In the genomic region with DNA sequence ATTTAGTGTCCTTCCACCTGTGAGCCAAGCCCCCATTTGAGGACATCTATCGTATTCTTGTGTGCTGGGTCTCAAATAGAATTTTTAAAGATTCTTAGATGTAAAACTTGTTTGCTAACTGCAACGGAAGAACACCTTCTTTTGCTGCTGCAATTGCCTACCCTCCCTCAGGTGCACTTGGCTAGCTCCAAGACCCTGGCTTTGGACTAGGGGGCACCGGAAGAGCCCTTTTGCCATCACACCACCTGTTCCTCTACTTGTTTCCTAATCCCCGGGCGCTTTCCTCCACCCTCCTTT, we compare ENCODE assay signal across 8 cellular contexts. TPM values are rescaled to one million over a fixed set of nuclear protein-coding genes. Genes with fewer than 3 reads are reported as not detected.
A peak's percentile ranks its signal among the peaks of the same experiment; 100 is the strongest.
DNase-seq lines count a peak whose midpoint lies in the region; ATAC-seq and TF ChIP-seq lines count a peak whose summit lies in the region.

No MANE protein-coding gene starts in this region.

- CTCF ChIA-PET in CD8-positive, alpha-beta memory T cell (lab: Charles Lee): interaction anchor here (0.6 to 3.0 kb wide), 8 partner anchors 9 to 394 kb away, joined by 3 to 15 read pairs (median 4); a partner anchor contains a TSS

- peak overlapping the region; percentile 89 to 98 (median 97) for H3K4me3 Mint-ChIP-seq in CD8-positive, alpha-beta memory T cell
- H3K4me3 Mint-ChIP-seq in nephron progenitor cell: peak overlapping the region; percentile 89

- no peaks in the 10 kb centered on the region for H3K9me3 Mint-ChIP-seq in CD8-positive, alpha-beta memory T cell
- H3K9me3 Mint-ChIP-seq in nephron progenitor cell: no peaks in the 10 kb centered on the region

- peak in 1 of 5 donors; percentile 7 for DNase-seq in CD8-positive, alpha-beta memory T cell
- DNase-seq in NAMALWA (ENCODE audit: low spot score) (peak; percentile 51), cerebellar cortex (ENCODE audit: low spot score) (peak; percentile 61), nephron progenitor cell (no peak), D341Med (ENCODE audit: low spot score) (no peak), NCI-H2227 treated with DMSO at 0.1 percent for 48 hours (lab: John Stamatoyannopoulos, UW) (no peak), NCI-H226 (no peak)

- H3K27ac ChIP-seq in CD8-positive, alpha-beta memory T cell (ENCODE audit: low read depth, low read length): no peak overlapping the region

- H3K27me3 Mint-ChIP-seq in CD8-positive, alpha-beta memory T cell: no peaks in the 10 kb centered on the region
- peaks cover 12% of the 10 kb centered on the region for H3K27me3 Mint-ChIP-seq in nephron progenitor cell (ENCODE audit: low read depth, poor library complexity)

- H3K4me3 ChIP-seq in CD8-positive, alpha-beta memory T cell (ENCODE audit: low read length): peak overlapping the region; percentile 69

- no peak for ATAC-seq in GM21619 (IDR thresholded peaks at IDR 0.05; ENCODE audit: unreplicated experiment)

- peaks cover 20% of the 10 kb centered on the region for H3K36me3 ChIP-seq in CD8-positive, alpha-beta memory T cell (ENCODE audit: insufficient read depth, low read length)

- POLR2A ChIA-PET in CD8-positive, alpha-beta memory T cell (lab: Charles Lee): interaction anchor here (1.0 to 2.9 kb wide), 4 partner anchors 30 to 317 kb away, joined by 3 to 31 read pairs (median 12); a partner anchor contains a TSS

- H3K4me1 ChIP-seq in CD8-positive, alpha-beta memory T cell (ENCODE audit: insufficient read depth, low read length): peaks cover 34% of the 10 kb centered on the region

- H3K36me3 Mint-ChIP-seq in CD8-positive, alpha-beta memory T cell: peaks cover 0 to 61% (median 9%) of the 10 kb centered on the region in 3 donors
- peaks cover 47% of the 10 kb centered on the region for H3K36me3 Mint-ChIP-seq in nephron progenitor cell (ENCODE audit: low read depth)

- H3K9me3 ChIP-seq in CD8-positive, alpha-beta memory T cell (ENCODE audit: low read length): no peaks in the 10 kb centered on the region

- peaks cover 38 to 48% (median 43%) of the 10 kb centered on the region in 3 donors for H3K4me1 Mint-ChIP-seq in CD8-positive, alpha-beta memory T cell
- peaks cover 47% of the 10 kb centered on the region for H3K4me1 Mint-ChIP-seq in nephron progenitor cell

- H3K27ac Mint-ChIP-seq in CD8-positive, alpha-beta memory T cell: peak overlapping the region in 7 of 8 donors; percentile 51 to 99 (median 97)
- H3K27ac Mint-ChIP-seq in nephron progenitor cell: no peak overlapping the region

- H3K27me3 ChIP-seq in CD8-positive, alpha-beta memory T cell (ENCODE audit: insufficient read depth, low read length, poor library complexity, severe bottlenecking): no peaks in the 10 kb centered on the region

- no peak for TF ChIP-seq CTCF in nephron progenitor cell (IDR thresholded peaks at IDR 0.05)

RNA-seq across cellular contexts. Expression of a gene that starts 1.1 kb away (rescaled TPM):
- 100 to 1,000 TPM; 877 to 878 TPM for total RNA-seq in CD8-positive, alpha-beta memory T cell
- polyA plus RNA-seq in CD8-positive, alpha-beta memory T cell: 599 TPM

RNA-seq across cellular contexts. Expression of a gene that starts 39.0 kb away (rescaled TPM):
- 10 to 100 TPM; 47.9 to 52.2 TPM for total RNA-seq in CD8-positive, alpha-beta memory T cell
- 21.6 TPM for polyA plus RNA-seq in CD8-positive, alpha-beta memory T cell

RNA-seq across cellular contexts. Expression of a gene that starts 58.4 kb away (rescaled TPM):
- 100 to 1,000 TPM; 187 to 189 TPM for total RNA-seq in CD8-positive, alpha-beta memory T cell
- polyA plus RNA-seq in CD8-positive, alpha-beta memory T cell: 193 TPM

Comparison
In these comparisons a context has a peak if more than half of its experiments do, and no peak if none do; other contexts are left out.
1. DNase-seq: peak in NAMALWA (single experiment) and cerebellar cortex (single experiment); none in nephron progenitor cell (single experiment), D341Med (single experiment), NCI-H2227 treated with DMSO at 0.1 percent for 48 hours (single experiment) and NCI-H226 (single experiment).